Comparison of ENCODE assay signal across 1 cellular context in genomic region chr20:33674294-33675126, GRCh38.
TF ChIP-seq lines count a peak whose summit lies in the region.

A gene with protein sequence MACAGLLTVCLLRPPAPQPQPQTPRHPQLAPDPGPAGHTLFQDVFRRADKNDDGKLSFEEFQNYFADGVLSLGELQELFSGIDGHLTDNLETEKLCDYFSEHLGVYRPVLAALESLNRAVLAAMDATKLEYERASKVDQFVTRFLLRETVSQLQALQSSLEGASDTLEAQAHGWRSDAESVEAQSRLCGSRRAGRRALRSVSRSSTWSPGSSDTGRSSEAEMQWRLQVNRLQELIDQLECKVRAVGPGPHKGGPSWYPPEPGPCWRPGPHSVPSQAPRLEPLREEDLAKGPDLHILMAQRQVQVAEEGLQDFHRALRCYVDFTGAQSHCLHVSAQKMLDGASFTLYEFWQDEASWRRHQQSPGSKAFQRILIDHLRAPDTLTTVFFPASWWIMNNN (minus strand): TSS chr20:33674428. CDS start chr20:33674352, 76 bp downstream.

TF ChIP-seq in K562, 482 proteins besides CTCF, POLR2A, EP300 and RAD21 (continued from another document and continues in another):
- peak in 1 of 2 experiments; percentile 87; a peak in 1 of 4 replicates for TF ChIP-seq UBTF (IDR thresholded peaks at IDR 0.05; ENCODE audit: borderline replicate concordance in 1 of 2, low read depth in 2 of 2, low read length in 2 of 2)
- TF ChIP-seq HEY1 (CRISPR knock-in tag; IDR thresholded peaks at IDR 0.05; ENCODE audit: borderline replicate concordance), result no peak
- 0 out of 2 replicates have a peak, but pooled peaks have one; percentile 34 for TF ChIP-seq TFAP4 (CRISPR knock-in tag; IDR thresholded peaks at IDR 0.05; ENCODE audit: borderline replicate concordance)
- 0 out of 2 replicates have a peak, but pooled peaks have one; percentile 24 for TF ChIP-seq GABPB1 (CRISPR knock-in tag; IDR thresholded peaks at IDR 0.05)
- no peak for TF ChIP-seq TSHZ1 (CRISPR knock-in tag; IDR thresholded peaks at IDR 0.05)
- no peak for TF ChIP-seq TOE1 (IDR thresholded peaks at IDR 0.05; ENCODE audit: borderline replicate concordance)
- no peak for TF ChIP-seq TOE1 (CRISPR knock-in tag; IDR thresholded peaks at IDR 0.05; ENCODE audit: borderline replicate concordance, low read depth)
- TF ChIP-seq ZNF592 (IDR thresholded peaks at IDR 0.05), result 0 out of 2 replicates have a peak, but pooled peaks have one; percentile 40
- peak; percentile 71; the same call in 1 of the 2 replicates for TF ChIP-seq SP1 (CRISPR knock-in tag; IDR thresholded peaks at IDR 0.05)
- TF ChIP-seq SMAD4 (CRISPR knock-in tag; conservative IDR thresholded peaks at IDR 0.05), result peak; percentile 55
- TF ChIP-seq HDGF (IDR thresholded peaks at IDR 0.05), result no peak
- TF ChIP-seq ZNF830 (CRISPR knock-in tag; IDR thresholded peaks at IDR 0.05), result 0 out of 2 replicates have a peak, but pooled peaks have one; percentile 29
- no peak for TF ChIP-seq HDAC1 (IDR thresholded peaks at IDR 0.05)
- no peak for TF ChIP-seq ZNF511 (CRISPR knock-in tag; IDR thresholded peaks at IDR 0.05)
- no peak for TF ChIP-seq RBM15 (IDR thresholded peaks at IDR 0.05; ENCODE audit: insufficient read depth, low read length)
- peak; percentile 80; the same call in 1 of the 2 replicates for TF ChIP-seq RB1 (IDR thresholded peaks at IDR 0.05; ENCODE audit: low read depth)
- TF ChIP-seq, protein P1, sequence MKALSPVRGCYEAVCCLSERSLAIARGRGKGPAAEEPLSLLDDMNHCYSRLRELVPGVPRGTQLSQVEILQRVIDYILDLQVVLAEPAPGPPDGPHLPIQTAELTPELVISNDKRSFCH (CRISPR knock-in tag; IDR thresholded peaks at IDR 0.05), result no peak
- TF ChIP-seq, protein P1 (tag; IDR thresholded peaks at IDR 0.05), result no peak
- TF ChIP-seq NR2C1 (IDR thresholded peaks at IDR 0.05), result no peak
- no peak for TF ChIP-seq NR2C1 (tag; IDR thresholded peaks at IDR 0.05)
- TF ChIP-seq, protein P2, sequence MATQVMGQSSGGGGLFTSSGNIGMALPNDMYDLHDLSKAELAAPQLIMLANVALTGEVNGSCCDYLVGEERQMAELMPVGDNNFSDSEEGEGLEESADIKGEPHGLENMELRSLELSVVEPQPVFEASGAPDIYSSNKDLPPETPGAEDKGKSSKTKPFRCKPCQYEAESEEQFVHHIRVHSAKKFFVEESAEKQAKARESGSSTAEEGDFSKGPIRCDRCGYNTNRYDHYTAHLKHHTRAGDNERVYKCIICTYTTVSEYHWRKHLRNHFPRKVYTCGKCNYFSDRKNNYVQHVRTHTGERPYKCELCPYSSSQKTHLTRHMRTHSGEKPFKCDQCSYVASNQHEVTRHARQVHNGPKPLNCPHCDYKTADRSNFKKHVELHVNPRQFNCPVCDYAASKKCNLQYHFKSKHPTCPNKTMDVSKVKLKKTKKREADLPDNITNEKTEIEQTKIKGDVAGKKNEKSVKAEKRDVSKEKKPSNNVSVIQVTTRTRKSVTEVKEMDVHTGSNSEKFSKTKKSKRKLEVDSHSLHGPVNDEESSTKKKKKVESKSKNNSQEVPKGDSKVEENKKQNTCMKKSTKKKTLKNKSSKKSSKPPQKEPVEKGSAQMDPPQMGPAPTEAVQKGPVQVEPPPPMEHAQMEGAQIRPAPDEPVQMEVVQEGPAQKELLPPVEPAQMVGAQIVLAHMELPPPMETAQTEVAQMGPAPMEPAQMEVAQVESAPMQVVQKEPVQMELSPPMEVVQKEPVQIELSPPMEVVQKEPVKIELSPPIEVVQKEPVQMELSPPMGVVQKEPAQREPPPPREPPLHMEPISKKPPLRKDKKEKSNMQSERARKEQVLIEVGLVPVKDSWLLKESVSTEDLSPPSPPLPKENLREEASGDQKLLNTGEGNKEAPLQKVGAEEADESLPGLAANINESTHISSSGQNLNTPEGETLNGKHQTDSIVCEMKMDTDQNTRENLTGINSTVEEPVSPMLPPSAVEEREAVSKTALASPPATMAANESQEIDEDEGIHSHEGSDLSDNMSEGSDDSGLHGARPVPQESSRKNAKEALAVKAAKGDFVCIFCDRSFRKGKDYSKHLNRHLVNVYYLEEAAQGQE (CRISPR knock-in tag; IDR thresholded peaks at IDR 0.05; ENCODE audit: low read depth), result no peak; the same call in 1 of the 2 replicates
- TF ChIP-seq CBX8 (IDR thresholded peaks at IDR 0.05; ENCODE audit: borderline replicate concordance, extremely low read depth, low read depth, low read length, poor library complexity, severe bottlenecking), result no peak
- TF ChIP-seq PHB (CRISPR knock-in tag; IDR thresholded peaks at IDR 0.05), result 0 out of 2 replicates have a peak, but pooled peaks have one; percentile 54
- no peak for TF ChIP-seq CBFB (CRISPR knock-in tag; IDR thresholded peaks at IDR 0.05)
- TF ChIP-seq BACH1 (tag; IDR thresholded peaks at IDR 0.05), result no peak
- TF ChIP-seq EGR1 (conservative IDR thresholded peaks at IDR 0.05), result no peak
- TF ChIP-seq BRD9 (IDR thresholded peaks at IDR 0.05; ENCODE audit: low read depth, partially characterized antibody), result no peak
- no peak for TF ChIP-seq MAFF (IDR thresholded peaks at IDR 0.05; ENCODE audit: low read length)
- TF ChIP-seq RBM17 (IDR thresholded peaks at IDR 0.05; ENCODE audit: borderline replicate concordance, low read depth, low read length), result no peak
- TF ChIP-seq TAF15 (IDR thresholded peaks at IDR 0.05; ENCODE audit: low read depth, low read length), result no peak
- TF ChIP-seq ZFP30 (CRISPR knock-in tag; IDR thresholded peaks at IDR 0.05; ENCODE audit: borderline replicate concordance), result no peak
- no peak for TF ChIP-seq TEAD2 (tag; IDR thresholded peaks at IDR 0.05)
- TF ChIP-seq ZNF444 (CRISPR knock-in tag; IDR thresholded peaks at IDR 0.05), result no peak
- TF ChIP-seq SP2 (IDR thresholded peaks at IDR 0.05; ENCODE audit: extremely low read depth, low read depth, low read length, poor library complexity, severe bottlenecking), result no peak
- TF ChIP-seq ZNF347 (CRISPR knock-in tag; IDR thresholded peaks at IDR 0.05; ENCODE audit: low read depth), result no peak
- TF ChIP-seq CTBP1 (IDR thresholded peaks at IDR 0.05; ENCODE audit: borderline replicate concordance), result peak; percentile 66; the same call in 1 of the 2 replicates
- peak; percentile 66 to 69; a peak in 2 of 4 replicates for TF ChIP-seq NRF1 (conservative IDR thresholded peaks at IDR 0.05 in 1 of 2, IDR thresholded peaks at IDR 0.05 in 1 of 2)
- no peak for TF ChIP-seq GATA2 (CRISPR knock-in tag; IDR thresholded peaks at IDR 0.05)
- TF ChIP-seq, protein P3, sequence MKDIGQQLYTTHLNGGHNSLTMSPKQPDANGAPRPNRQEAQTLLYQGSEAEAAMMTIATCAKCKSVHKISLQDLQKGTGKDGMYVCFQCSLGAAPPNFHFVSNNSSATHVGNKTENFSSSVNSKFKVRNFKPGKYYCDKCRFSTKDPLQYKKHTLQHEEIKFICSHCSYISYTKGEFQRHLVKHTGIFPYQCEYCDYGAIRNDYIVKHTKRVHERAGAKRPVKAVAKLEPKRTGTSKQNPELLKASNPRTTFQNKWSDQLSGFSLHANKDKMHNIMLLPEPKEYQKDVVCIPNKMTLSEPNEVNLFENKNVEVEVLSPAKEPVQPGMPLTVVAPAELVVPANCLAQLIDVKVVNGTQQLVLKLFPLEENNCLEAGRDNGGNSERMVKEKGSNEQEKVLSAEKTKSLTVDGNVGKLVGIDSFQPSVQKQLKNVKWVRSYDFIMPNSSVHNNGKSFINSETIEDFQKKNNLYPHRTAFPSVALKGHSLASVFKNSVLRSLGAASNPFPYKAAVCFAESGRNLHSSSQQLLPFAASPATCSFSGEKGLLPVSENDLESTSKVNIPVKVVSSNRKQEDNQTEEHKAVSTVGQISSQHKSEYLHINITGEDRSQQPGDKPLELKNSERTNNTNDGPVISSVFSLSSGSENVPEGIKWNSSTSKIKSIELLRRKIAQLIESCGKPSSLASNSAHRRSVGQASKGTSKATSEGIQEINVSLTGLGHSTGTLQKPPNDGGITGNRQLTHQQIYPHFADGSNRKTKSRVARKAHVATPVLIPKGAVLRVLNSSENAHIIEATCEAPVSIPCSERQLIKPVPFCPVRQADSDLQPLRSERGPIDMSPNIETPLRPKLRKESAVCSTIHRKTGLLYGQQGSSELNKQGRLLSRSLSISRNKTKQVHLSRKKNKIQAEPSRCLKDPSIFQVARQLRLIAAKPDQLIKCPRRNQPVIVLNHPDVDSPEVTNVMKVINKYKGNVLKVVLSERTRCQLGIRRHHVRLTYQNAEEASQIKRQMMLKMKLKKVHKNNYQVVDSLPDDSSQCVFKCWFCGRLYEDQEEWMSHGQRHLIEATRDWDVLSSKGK (CRISPR knock-in tag; IDR thresholded peaks at IDR 0.05), result no peak
- TF ChIP-seq ZC3H4 (CRISPR knock-in tag; IDR thresholded peaks at IDR 0.05; ENCODE audit: borderline replicate concordance), result no peak
- TF ChIP-seq HDAC3 (IDR thresholded peaks at IDR 0.05; ENCODE audit: borderline replicate concordance, partially characterized antibody), result no peak
- TF ChIP-seq FOXJ2 (tag; IDR thresholded peaks at IDR 0.05), result no peak
- TF ChIP-seq U2AF1 (optimal IDR thresholded peaks at IDR 0.05; ENCODE audit: low read depth, low read length), result no peak
